1 cellular context compared by ENCODE assay signal in genomic region chr13:93561553-93561952, GRCh38.
TF ChIP-seq lines count a peak whose summit lies in the region.

No MANE protein-coding gene starts in this region.

TF ChIP-seq in HepG2, 621 proteins besides CTCF, POLR2A, EP300 and RAD21 (continued from another document):
- no peak for TF ChIP-seq SNAPC2 (CRISPR knock-in tag; IDR thresholded peaks at IDR 0.05)
- no peak for TF ChIP-seq ATF7 (IDR thresholded peaks at IDR 0.05)
- no peak for TF ChIP-seq ATF7 (CRISPR knock-in tag; IDR thresholded peaks at IDR 0.05)
- no peak for TF ChIP-seq ZNF275 (CRISPR knock-in tag; IDR thresholded peaks at IDR 0.05; ENCODE audit: borderline replicate concordance)
- peak; percentile 50; the same call in 1 of the 2 replicates for TF ChIP-seq HOMEZ (CRISPR knock-in tag; IDR thresholded peaks at IDR 0.05; ENCODE audit: low read depth)
- TF ChIP-seq SRY (CRISPR knock-in tag; IDR thresholded peaks at IDR 0.05), result no peak
- TF ChIP-seq CHD2 (IDR thresholded peaks at IDR 0.05; ENCODE audit: low read depth, low read length), result no peak
- TF ChIP-seq ZNF772 (CRISPR knock-in tag; IDR thresholded peaks at IDR 0.05), result no peak
- no peak for TF ChIP-seq ZNF777 (CRISPR knock-in tag; IDR thresholded peaks at IDR 0.05)
- TF ChIP-seq ZNF317 (CRISPR knock-in tag; IDR thresholded peaks at IDR 0.05), result no peak
- no peak for TF ChIP-seq MAF1 (CRISPR knock-in tag; IDR thresholded peaks at IDR 0.05; ENCODE audit: borderline replicate concordance)
